ENCODE assay signal across 19 cellular contexts in the genomic region with DNA sequence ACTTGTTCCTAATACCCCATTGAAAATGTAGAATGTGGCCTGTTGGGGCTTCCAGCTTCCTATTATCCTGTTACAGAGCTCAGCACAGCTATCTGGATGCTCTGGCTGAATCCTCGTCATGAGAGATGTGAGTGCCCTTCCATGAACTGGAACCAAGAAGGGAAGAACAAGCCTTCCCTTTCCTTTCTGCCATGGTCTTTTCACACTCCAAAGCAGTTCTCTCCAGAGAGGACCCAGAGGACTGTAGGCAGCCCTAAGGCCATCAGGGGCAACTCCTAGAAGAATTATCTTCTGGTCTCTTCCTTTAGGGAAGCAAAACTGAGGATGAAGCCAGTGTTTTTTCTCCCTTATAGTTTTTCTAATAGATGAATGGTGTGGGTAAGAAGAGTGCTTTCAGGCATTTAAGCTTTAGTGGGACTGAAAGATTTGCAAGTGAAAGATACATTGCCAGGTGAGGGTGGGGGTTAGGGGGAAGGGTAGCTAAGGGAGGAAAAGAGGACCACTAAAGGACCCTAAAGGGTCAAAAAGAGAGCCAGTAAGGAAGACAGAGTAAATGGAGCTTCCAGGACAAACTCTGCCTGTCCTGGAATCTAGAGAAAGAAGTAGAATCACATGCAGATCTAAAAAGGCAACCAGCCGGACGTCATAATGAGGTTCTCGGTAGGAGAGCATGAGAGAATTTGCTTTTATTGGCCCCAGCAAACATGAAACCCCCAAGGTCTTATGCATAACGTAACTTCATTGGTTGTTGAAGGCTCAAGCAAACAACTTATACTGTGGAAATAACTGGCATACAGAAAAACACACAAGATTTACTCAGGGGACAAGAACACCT. TPM values are rescaled to one million over a fixed set of nuclear protein-coding genes. Genes with fewer than 3 reads are reported as not detected.
DNase-seq lines count a peak whose midpoint lies in the region; ATAC-seq and TF ChIP-seq lines count a peak whose summit lies in the region.
"Had no signal": no experiment of that assay in that cellular context is flagged by ENCODE, and none has a peak within 500 bp of the region (broad histone marks: within the 10 kb centered on the region; RNA-seq: fewer than 3 reads in every experiment).

No MANE protein-coding gene starts in this region.

- H3K4me3 ChIP-seq in right atrium auricular region (no peak overlapping the region), brain microvascular endothelial cell (ENCODE audit: low read depth, low read length) (no peak overlapping the region)

- intact Hi-C loops in Right ventricle myocardium inferior (cut with DNase I) = no loop called here

- H3K27me3 ChIP-seq in right atrium auricular region (no peaks in the 10 kb centered on the region), brain microvascular endothelial cell (replicated peaks) (no peaks in the 10 kb centered on the region)

- H3K36me3 ChIP-seq in right atrium auricular region (no peaks in the 10 kb centered on the region), brain microvascular endothelial cell (replicated peaks) (no peaks in the 10 kb centered on the region)

- no peak for ATAC-seq in Right ventricle myocardium inferior
- no peak for ATAC-seq in HG02973 (IDR thresholded peaks at IDR 0.05; ENCODE audit: unreplicated experiment)
- no peak for ATAC-seq in HG03095 (IDR thresholded peaks at IDR 0.05; ENCODE audit: unreplicated experiment)

- H3K27ac ChIP-seq in right atrium auricular region (no peak overlapping the region), brain microvascular endothelial cell (no peak overlapping the region)
- H3K27ac ChIP-seq: HL-60 had no signal

- TF ChIP-seq CTCF in right atrium auricular region (IDR thresholded peaks at IDR 0.05) (no peak), brain microvascular endothelial cell (IDR thresholded peaks at IDR 0.05; ENCODE audit: low read depth, low read length, missing control alignments) (no peak)

- DNase-seq in right atrium auricular region (ENCODE audit: low spot score) = peak; percentile 11
- no peak for DNase-seq in Right ventricle myocardium inferior (ENCODE audit: missing footprints)
- peak; percentile 5 for DNase-seq in brain microvascular endothelial cell
- peak; percentile 10 for DNase-seq in iPS-NIHi7 (ENCODE audit: extremely low spot score)
- no peak for DNase-seq in NCI-H1105 treated with DMSO at 0.1 percent for 48 hours (lab: John Stamatoyannopoulos, UW)
- no peak for DNase-seq in NCI-H524 treated with DMSO at 0.1 percent for 48 hours (lab: John Stamatoyannopoulos, UW)
- DNase-seq: 8988T, C1 segment of cervical spinal cord, DMS153, EL, Karpas-422, MM.1S, NCI-H1417, NCI-H1930, NCI-H2171, SW 1271 had no signal

- no peaks in the 10 kb centered on the region for H3K4me1 ChIP-seq in right atrium auricular region

- in situ Hi-C loops in brain microvascular endothelial cell (cut with HindIII; ENCODE audit: low pct_ligation_motif_present, low sequenced_read_pairs) = no loop called here

- no peaks in the 10 kb centered on the region for H3K9me3 ChIP-seq in right atrium auricular region

RNA-seq across cellular contexts. Expression of a gene that starts 12.4 kb away (rescaled TPM):
- 10 to 100 TPM; 44.7 to 56.1 TPM for total RNA-seq in right atrium auricular region
- 66.4 TPM for total RNA-seq in Right ventricle myocardium inferior

Comparison
In these comparisons a context has a peak if more than half of its experiments do, and no peak if none do; other contexts are left out.
1. DNase-seq: peak in right atrium auricular region (single experiment), brain microvascular endothelial cell (single experiment) and iPS-NIHi7 (single experiment); none in Right ventricle myocardium inferior (single experiment), NCI-H1105 treated with DMSO at 0.1 percent for 48 hours (single experiment) and NCI-H524 treated with DMSO at 0.1 percent for 48 hours (single experiment).